ENCODE assay signal across 1 cellular context in genomic region chr1:212254853-212255363, GRCh38.
TF ChIP-seq lines count a peak whose summit lies in the region.

No MANE protein-coding gene starts in this region.

TF ChIP-seq in HepG2, 621 proteins besides CTCF, POLR2A, EP300 and RAD21 (continues in another document):
- TF ChIP-seq RFX3 (CRISPR knock-in tag; IDR thresholded peaks at IDR 0.05) (no peak), SNAPC4 (CRISPR knock-in tag; IDR thresholded peaks at IDR 0.05) (no peak), NR2F2 (IDR thresholded peaks at IDR 0.05; ENCODE audit: borderline replicate concordance, low read depth) (peak; percentile 31; the same call in 1 of the 2 replicates), CAMTA2 (CRISPR knock-in tag; IDR thresholded peaks at IDR 0.05; ENCODE audit: borderline replicate concordance) (no peak), ZNF710 (CRISPR knock-in tag; IDR thresholded peaks at IDR 0.05; ENCODE audit: borderline replicate concordance) (peak; percentile 74; the same call in 1 of the 2 replicates), ADNP (CRISPR knock-in tag; IDR thresholded peaks at IDR 0.05) (no peak), ZNF512B (CRISPR knock-in tag; IDR thresholded peaks at IDR 0.05; ENCODE audit: borderline replicate concordance) (0 out of 2 replicates have a peak, but pooled peaks have one; percentile 49), YEATS4 (CRISPR knock-in tag; IDR thresholded peaks at IDR 0.05; ENCODE audit: borderline replicate concordance) (0 out of 2 replicates have a peak, but pooled peaks have one; percentile 42), ZBTB7B (CRISPR knock-in tag; IDR thresholded peaks at IDR 0.05) (peak; percentile 52; the same call in 1 of the 2 replicates), ZBTB46 (CRISPR knock-in tag; IDR thresholded peaks at IDR 0.05; ENCODE audit: borderline replicate concordance) (no peak), CHD2 (IDR thresholded peaks at IDR 0.05; ENCODE audit: low read depth, low read length) (no peak), KDM1A (CRISPR knock-in tag; IDR thresholded peaks at IDR 0.05) (peak; percentile 50; the same call in 1 of the 2 replicates), ZIK1 (CRISPR knock-in tag; IDR thresholded peaks at IDR 0.05; ENCODE audit: borderline replicate concordance, low read depth) (no peak), ZNF512 (CRISPR knock-in tag; IDR thresholded peaks at IDR 0.05) (no peak), CBX2 (IDR thresholded peaks at IDR 0.05; ENCODE audit: low read depth, low read length) (no peak), CBX2 (CRISPR knock-in tag; IDR thresholded peaks at IDR 0.05; ENCODE audit: low read depth) (no peak), ZNF839 (CRISPR knock-in tag; IDR thresholded peaks at IDR 0.05; ENCODE audit: borderline replicate concordance) (no peak), GTF3A (CRISPR knock-in tag; conservative IDR thresholded peaks at IDR 0.05) (0 out of 2 replicates have a peak, but pooled peaks have one; percentile 33), SP4 (CRISPR knock-in tag; IDR thresholded peaks at IDR 0.05) (no peak), FIP1L1 (IDR thresholded peaks at IDR 0.05; ENCODE audit: borderline replicate concordance, insufficient read depth, low read depth, low read length) (no peak), RERE (CRISPR knock-in tag; IDR thresholded peaks at IDR 0.05; ENCODE audit: low read depth) (peak; percentile 35; the same call in 1 of the 2 replicates), ARNT2 (CRISPR knock-in tag; IDR thresholded peaks at IDR 0.05; ENCODE audit: low read depth) (no peak), EHMT2 (IDR thresholded peaks at IDR 0.05; ENCODE audit: borderline replicate concordance, low read depth, low read length) (no peak), ZNF879 (CRISPR knock-in tag; IDR thresholded peaks at IDR 0.05) (no peak), KDM4B (CRISPR knock-in tag; IDR thresholded peaks at IDR 0.05) (peak; percentile 87; the same call in 1 of the 2 replicates), MEF2D (CRISPR knock-in tag; IDR thresholded peaks at IDR 0.05) (0 out of 2 replicates have a peak, but pooled peaks have one; percentile 53), SRF (IDR thresholded peaks at IDR 0.05; ENCODE audit: low read depth, low read length) (no peak), NFIC (IDR thresholded peaks at IDR 0.05; ENCODE audit: low read length) (peak; percentile 72), ESRRA (CRISPR knock-in tag; IDR thresholded peaks at IDR 0.05; ENCODE audit: low read depth) (0 out of 2 replicates have a peak, but pooled peaks have one; percentile 26), KLF16 (CRISPR knock-in tag; IDR thresholded peaks at IDR 0.05) (peak in 1 of 2 experiments; percentile 50; a peak in 1 of 4 replicates), RAD51 (IDR thresholded peaks at IDR 0.05; ENCODE audit: borderline replicate concordance) (no peak), HCFC1 (IDR thresholded peaks at IDR 0.05; ENCODE audit: low read depth, low read length) (no peak), SNAPC2 (CRISPR knock-in tag; IDR thresholded peaks at IDR 0.05) (peak; percentile 72; the same call in 1 of the 2 replicates), ZBTB25 (CRISPR knock-in tag; IDR thresholded peaks at IDR 0.05) (0 out of 2 replicates have a peak, but pooled peaks have one; percentile 66), ZBTB26 (CRISPR knock-in tag; IDR thresholded peaks at IDR 0.05; ENCODE audit: borderline replicate concordance) (peak; percentile 90; the same call in 1 of the 2 replicates), TBX3 (IDR thresholded peaks at IDR 0.05; ENCODE audit: borderline replicate concordance) (0 out of 2 replicates have a peak, but pooled peaks have one; percentile 24), ZNF605 (CRISPR knock-in tag; IDR thresholded peaks at IDR 0.05) (no peak; the same call in 1 of the 2 replicates)
